In genomic region chrX:13189380-13189779, GRCh38 we compare ENCODE assay signal across 34 cellular contexts.
"Had no signal": no experiment of that assay in that cellular context is flagged by ENCODE, and none has a peak within 500 bp of the region (broad histone marks: within the 10 kb centered on the region; RNA-seq: fewer than 3 reads in every experiment).

No MANE protein-coding gene starts in this region.

- H3K9me3 ChIP-seq: adrenal gland, body of pancreas had no signal

- ATAC-seq: activated CD8-positive, alpha-beta T cell treated with anti-CD3 and anti-CD28 coated beads for 36 hours; activated naive CD4-positive, alpha-beta T cell treated with anti-CD3 and anti-CD28 coated beads, Interleukin-2, amount 50 U/mL, for 72 hours; activated T-cell treated with anti-CD3 and anti-CD28 coated beads, Interleukin-2, amount 50 U/mL, for 4 hours; activated T-cell treated with anti-CD3 and anti-CD28 coated beads, Interleukin-2, amount 50 U/mL, for 72 hours; activated T-helper 17 cell treated with anti-CD3 and anti-CD28 coated beads, Interleukin-2, amount 50 U/mL, for 72 hours; body of pancreas had no signal

- H3K27me3 ChIP-seq: adrenal gland, body of pancreas, cardiac muscle cell had no signal

- H3K36me3 ChIP-seq: adrenal gland, cardiac muscle cell had no signal

- H3K27ac ChIP-seq: adrenal gland, body of pancreas, cardiac muscle cell, VCaP had no signal

- FAIRE-seq: bronchial epithelial cell, TTC549 had no signal

- DNase-seq: activated B cell treated with CpG ODN at 0.5 μM for 24 hours; activated CD4-positive, alpha-beta memory T cell treated with anti-CD3 and anti-CD28 coated beads for 36 hours; activated CD4-positive, alpha-beta T cell treated with anti-CD3 and anti-CD28 coated beads for 4 hours; activated CD4-positive, alpha-beta T cell treated with anti-CD3 and anti-CD28 coated beads, Interleukin-2, amount 10 ng/mL, durations not matched to agents 24 days and 14 days; activated CD4-positive, alpha-beta T cell treated with anti-CD3 and anti-CD28 coated beads, Interleukin-2, amount 50 U/mL, for 1 hour; activated CD4-positive, alpha-beta T cell treated with anti-CD3 and anti-CD28 coated beads, Interleukin-2, amount 50 U/mL, for 4 hours; activated CD4-positive, CD25-positive, alpha-beta regulatory T cell treated with anti-CD3 and anti-CD28 coated beads, Interleukin-2, amount 50 U/mL, for 72 hours; activated CD8-positive, alpha-beta memory T cell treated with anti-CD3 and anti-CD28 coated beads, Interleukin-2, amount 50 U/mL, for 4 hours; activated CD8-positive, alpha-beta T cell treated with anti-CD3 and anti-CD28 coated beads for 36 hours; activated effector memory CD4-positive, alpha-beta T cell treated with anti-CD3 and anti-CD28 coated beads, Interleukin-2, amount 50 U/mL, for 16 hours; activated gamma-delta T cell treated with Interleukin-2 at 50 U/mL for 16 hours; activated naive CD4-positive, alpha-beta T cell; activated naive CD4-positive, alpha-beta T cell treated with anti-CD3 and anti-CD28 coated beads for 36 hours; activated naive CD4-positive, alpha-beta T cell treated with anti-CD3 and anti-CD28 coated beads, Interleukin-2, amount 50 U/mL, for 16 hours; activated naive CD8-positive, alpha-beta T cell treated with anti-CD3 and anti-CD28 coated beads for 36 hours; activated T-cell treated with anti-CD3 and anti-CD28 coated beads for 4 hours; activated T-cell treated with anti-CD3 and anti-CD28 coated beads, Interleukin-2, amount 50 U/mL, for 1 hour; activated T-cell treated with anti-CD3 and anti-CD28 coated beads, Interleukin-2, amount 50 U/mL, for 4 hours; activated T-cell treated with anti-CD3 and anti-CD28 coated beads, Interleukin-2, amount 50 U/mL, for 72 hours; adrenal gland; amniotic stem cell; aorta; body of pancreas; caudate nucleus; cerebellar nuclear complex; T-helper 1 cell; T-helper 2 cell; T-helper 9 cell had no signal

- H3K4me3 ChIP-seq: adrenal gland, body of pancreas, cardiac muscle cell had no signal
